ENCODE assay signal across 19 cellular contexts in genomic region chr5:122089614-122090013, GRCh38. TPM values are rescaled to one million over a fixed set of nuclear protein-coding genes. Genes with fewer than 3 reads are reported as not detected.
DNase-seq lines count a peak whose midpoint lies in the region; ATAC-seq, FAIRE-seq and TF ChIP-seq lines count a peak whose summit lies in the region.
"Had no signal": no experiment of that assay in that cellular context is flagged by ENCODE, and none has a peak within 500 bp of the region (broad histone marks: within the 10 kb centered on the region; RNA-seq: fewer than 3 reads in every experiment).

No MANE protein-coding gene starts in this region.

- H3K27ac ChIP-seq in WERI-Rb-1 = no peak overlapping the region
- H3K27ac ChIP-seq: 22Rv1, cardiac muscle cell, HL-60, ovary, thyroid gland had no signal

- H3K36me3 ChIP-seq in WERI-Rb-1 = no peaks in the 10 kb centered on the region
- H3K36me3 ChIP-seq: cardiac muscle cell, ovary, thyroid gland had no signal

- H3K9me3 ChIP-seq in WERI-Rb-1 (ENCODE audit: severe bottlenecking) = no peaks in the 10 kb centered on the region
- H3K9me3 ChIP-seq: Caco-2, ovary, thyroid gland had no signal

- no peak for TF ChIP-seq CTCF in epithelial cell of esophagus (IDR thresholded peaks at IDR 0.05; ENCODE audit: insufficient read depth, low read depth, low read length, missing control alignments)
- no peak for TF ChIP-seq CTCF in WERI-Rb-1 (IDR thresholded peaks at IDR 0.05; ENCODE audit: low read depth, low read length)

- DNase-seq in NCI-H2107 treated with DMSO at 0.1 percent for 48 hours (lab: John Stamatoyannopoulos, UW; ENCODE audit: unreplicated experiment) = peak; percentile 3
- no peak for DNase-seq in NCI-H2107 (lab: John Stamatoyannopoulos, UW)
- peak; percentile 41 for DNase-seq in RCC 7860 (ENCODE audit: low spot score)
- peak; percentile 21 for DNase-seq in epithelial cell of esophagus (ENCODE audit: low read depth)
- peak; percentile 56 for DNase-seq in skeletal muscle cell (ENCODE audit: low read depth)
- DNase-seq in WERI-Rb-1 = no peak
- DNase-seq in frontal cortex (ENCODE audit: low spot score in 2 of 2) = no peak
- DNase-seq: activated CD4-positive, alpha-beta T cell treated with anti-CD3 and anti-CD28 coated beads, Interleukin-2, amount 50 U/mL, for 48 hours; Caco-2; midbrain; NCI-H446 treated with DMSO at 0.1 percent for 48 hours; ovary; thyroid gland had no signal

- FAIRE-seq in RCC 7860 (lab: Jason Lieb, UNC) = no peak
- no peak for FAIRE-seq in frontal cortex (lab: Jason Lieb, UNC)

- H3K4me3 ChIP-seq in epithelial cell of esophagus (ENCODE audit: low read length) = no peak overlapping the region
- no peak overlapping the region for H3K4me3 ChIP-seq in skeletal muscle cell (ENCODE audit: low read depth, low read length)
- H3K4me3 ChIP-seq in WERI-Rb-1 (ENCODE audit: low read depth, low read length) = no peak overlapping the region
- H3K4me3 ChIP-seq: cardiac muscle cell, ovary, thyroid gland had no signal

- no peak for ATAC-seq in GM21619 (IDR thresholded peaks at IDR 0.05; ENCODE audit: unreplicated experiment)
- ATAC-seq: Panc1 had no signal

- no peaks in the 10 kb centered on the region for H3K27me3 ChIP-seq in WERI-Rb-1 (ENCODE audit: insufficient read depth, low read depth, severe bottlenecking)
- H3K27me3 ChIP-seq: cardiac muscle cell, ovary, thyroid gland had no signal

RNA-seq across cellular contexts. Expression of gene LOX, which starts 11.6 kb away (rescaled TPM):
- total RNA-seq in frontal cortex = 3.3 TPM
- total RNA-seq: activated T-helper 2 cell treated with anti-CD3 and anti-CD28 coated beads, Interferon-gamma antibody, Interleukin-2, Interleukin-4, amounts not matched to agents 10 μg/mL and 5 μg/mL and 100 μg/mL, durations not matched to agents 14 hours and 24 hours and 36 hours had no signal

RNA-seq across cellular contexts. Expression of gene ZNF474, which starts 39.7 kb away (rescaled TPM):
- 1.6 TPM for total RNA-seq in frontal cortex
- total RNA-seq: activated T-helper 2 cell treated with anti-CD3 and anti-CD28 coated beads, Interferon-gamma antibody, Interleukin-2, Interleukin-4, amounts not matched to agents 10 μg/mL and 5 μg/mL and 100 μg/mL, durations not matched to agents 14 hours and 24 hours and 36 hours; Caco-2; cardiac muscle cell had no signal

Comparison
In these comparisons a context has a peak if more than half of its experiments do, and no peak if none do; other contexts are left out.
1. DNase-seq: peak in NCI-H2107 treated with DMSO at 0.1 percent for 48 hours (single experiment), RCC 7860 (single experiment), epithelial cell of esophagus (single experiment) and skeletal muscle cell (single experiment); none in NCI-H2107 (single experiment), WERI-Rb-1 (single experiment) and frontal cortex (0 of 2).